ENCODE assay signal across 1 cellular context in the genomic region with DNA sequence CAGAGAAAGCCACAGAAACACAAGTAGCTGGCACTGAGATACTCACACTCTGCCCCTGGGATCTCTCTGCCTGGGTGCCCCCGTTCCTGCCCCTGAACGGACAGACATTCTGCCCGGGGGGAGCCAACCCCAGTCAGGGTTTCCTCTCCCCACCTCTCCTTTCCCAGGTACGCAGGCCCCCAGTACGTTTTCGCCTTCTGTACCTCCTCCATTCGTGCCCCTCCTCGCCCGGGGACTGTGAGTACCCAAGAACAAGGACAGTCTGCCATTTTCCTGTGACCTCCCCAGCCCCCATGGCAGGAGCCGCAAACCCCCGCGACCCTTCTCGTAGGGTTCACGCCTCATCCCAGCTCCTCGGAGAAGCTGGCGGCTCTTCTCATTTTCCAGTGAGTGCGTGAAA.
TF ChIP-seq lines count a peak whose summit lies in the region.

No MANE protein-coding gene starts in this region.

TF ChIP-seq in HepG2, 621 proteins besides CTCF, POLR2A, EP300 and RAD21:
- TF ChIP-seq ZFP82 (CRISPR knock-in tag; IDR thresholded peaks at IDR 0.05; ENCODE audit: borderline replicate concordance) (0 out of 2 replicates have a peak, but pooled peaks have one; percentile 41), ZNF383 (CRISPR knock-in tag; IDR thresholded peaks at IDR 0.05; ENCODE audit: borderline replicate concordance) (no peak)
